8 cellular contexts compared by ENCODE assay signal in the genomic region with DNA sequence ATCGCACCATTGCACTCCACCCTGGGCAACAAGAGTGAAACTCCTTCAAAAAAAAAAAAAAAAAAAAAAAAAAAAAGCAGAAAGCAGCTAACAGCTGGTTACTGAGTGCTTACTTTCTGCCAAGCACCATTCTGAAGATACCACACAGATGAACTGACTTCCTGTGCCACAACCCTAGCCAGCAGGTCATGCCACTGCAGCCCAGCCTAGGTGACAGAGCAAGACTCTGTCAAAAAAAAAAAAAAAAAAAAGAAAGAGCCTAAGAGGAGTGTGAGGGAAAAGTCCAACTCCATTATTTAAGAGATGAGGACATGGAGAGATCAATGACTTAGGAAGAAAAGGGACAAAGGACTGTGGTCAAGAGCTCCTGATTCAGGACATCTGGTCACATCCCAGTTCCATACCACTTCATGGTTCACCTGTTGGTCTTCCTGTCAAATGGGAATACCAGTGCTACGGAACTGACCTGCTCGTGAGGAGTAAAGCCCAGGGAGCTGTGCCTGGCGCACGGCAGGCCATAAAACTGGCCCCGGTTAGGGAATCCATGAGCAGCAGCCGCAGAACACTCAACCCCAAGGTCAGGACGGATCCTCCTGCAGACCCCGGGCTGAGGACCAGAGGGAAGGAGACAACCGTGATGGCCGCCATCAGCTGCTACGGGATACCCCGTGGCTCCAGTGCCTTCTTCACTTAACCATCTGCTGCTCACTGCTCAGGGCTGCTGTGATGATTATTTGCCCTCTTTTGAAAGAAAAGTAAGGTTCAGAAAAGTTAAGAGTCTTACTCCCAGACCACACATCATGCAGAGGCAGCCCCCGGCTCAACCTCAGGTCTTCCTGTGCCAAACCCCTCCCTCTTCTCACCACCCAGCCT. TPM values are rescaled to one million over a fixed set of nuclear protein-coding genes. Genes with fewer than 3 reads are reported as not detected.
DNase-seq lines count a peak whose midpoint lies in the region; ATAC-seq, FAIRE-seq and TF ChIP-seq lines count a peak whose summit lies in the region.

No MANE protein-coding gene starts in this region.

- no peaks in the 10 kb centered on the region for H3K9me3 ChIP-seq in CD4-positive, CD25-positive, alpha-beta regulatory T cell (ENCODE audit: control insufficient read depth in 2 of 2, low read length in 2 of 2)
- H3K9me3 ChIP-seq in gastroesophageal sphincter = no peaks in the 10 kb centered on the region

- 48 to 60% methylated on average over 2 to 4 of the region's 14 CpGs for WGBS in gastroesophageal sphincter (ENCODE audit: low coverage in 1 of 2), 2 donors

- peak overlapping the region; percentile 89 for H3K27ac ChIP-seq in CD4-positive, CD25-positive, alpha-beta regulatory T cell (ENCODE audit: insufficient read depth, low read length, poor library complexity, severe bottlenecking)
- H3K27ac ChIP-seq in gastroesophageal sphincter = peak overlapping the region in 2 of 4 donors; percentile 92

- TF ChIP-seq CTCF in gastroesophageal sphincter (IDR thresholded peaks at IDR 0.05) = no peak

- peak in 2 of 3 donors; percentile 39 to 85 for DNase-seq in CD4-positive, CD25-positive, alpha-beta regulatory T cell
- peak; percentile 18 for DNase-seq in activated CD4-positive, alpha-beta T cell treated with anti-CD3 and anti-CD28 coated beads, Interleukin-2, amount 50 U/mL, for 1 hour
- DNase-seq in urothelium cell line (ENCODE audit: low spot score) (no peak), 8988T (no peak)

- H3K27me3 Mint-ChIP-seq in CD4-positive, CD25-positive, alpha-beta regulatory T cell = peaks cover 15% of the 10 kb centered on the region
- no peaks in the 10 kb centered on the region for H3K27me3 Mint-ChIP-seq in stimulated activated memory B cell treated with anti-CD40 and anti-IgM and Interleukin-4, amounts not matched to agents 10 μg/mL and 1 μg/mL and 100 μg/mL, for 72 hours

- peaks cover 29% of the 10 kb centered on the region for H3K36me3 ChIP-seq in CD4-positive, CD25-positive, alpha-beta regulatory T cell (ENCODE audit: control insufficient read depth, insufficient read depth, low read length)
- peaks cover 0 to 45% of the 10 kb centered on the region in 2 donors for H3K36me3 ChIP-seq in gastroesophageal sphincter

- no peak for TF ChIP-seq EP300 in gastroesophageal sphincter (IDR thresholded peaks at IDR 0.05)

- H3K36me3 Mint-ChIP-seq in CD4-positive, CD25-positive, alpha-beta regulatory T cell = peaks cover 22% of the 10 kb centered on the region
- H3K36me3 Mint-ChIP-seq in stimulated activated memory B cell treated with anti-CD40 and anti-IgM and Interleukin-4, amounts not matched to agents 10 μg/mL and 1 μg/mL and 100 μg/mL, for 72 hours = peaks cover 17% of the 10 kb centered on the region

- H3K4me3 ChIP-seq in CD4-positive, CD25-positive, alpha-beta regulatory T cell (ENCODE audit: low read depth, low read length) = peak overlapping the region; percentile 77
- H3K4me3 ChIP-seq in gastroesophageal sphincter = peak overlapping the region; percentile 79 to 98

- peak overlapping the region; percentile 92 to 98 (median 96) for H3K4me3 Mint-ChIP-seq in CD4-positive, CD25-positive, alpha-beta regulatory T cell
- peak overlapping the region; percentile 93 for H3K4me3 Mint-ChIP-seq in stimulated activated memory B cell treated with anti-CD40 and anti-IgM and Interleukin-4, amounts not matched to agents 10 μg/mL and 1 μg/mL and 100 μg/mL, for 72 hours

- H3K9me3 Mint-ChIP-seq in CD4-positive, CD25-positive, alpha-beta regulatory T cell = no peaks in the 10 kb centered on the region
- no peaks in the 10 kb centered on the region for H3K9me3 Mint-ChIP-seq in stimulated activated memory B cell treated with anti-CD40 and anti-IgM and Interleukin-4, amounts not matched to agents 10 μg/mL and 1 μg/mL and 100 μg/mL, for 72 hours

- H3K27me3 ChIP-seq in CD4-positive, CD25-positive, alpha-beta regulatory T cell (ENCODE audit: control insufficient read depth, insufficient read depth, low read length) = no peaks in the 10 kb centered on the region
- H3K27me3 ChIP-seq in gastroesophageal sphincter = no peaks in the 10 kb centered on the region

- ATAC-seq in CD4-positive, CD25-positive, alpha-beta regulatory T cell (ENCODE audit: low read depth in 2 of 2) = peak; percentile 45 to 54
- ATAC-seq in HG02588 (IDR thresholded peaks at IDR 0.05; ENCODE audit: unreplicated experiment) (peak; percentile 26), gastroesophageal sphincter (no peak), HG03442 (IDR thresholded peaks at IDR 0.05; ENCODE audit: unreplicated experiment) (no peak)
- ATAC-seq in stimulated activated memory B cell treated with anti-CD40 and anti-IgM and Interleukin-4, amounts not matched to agents 10 μg/mL and 1 μg/mL and 100 μg/mL, for 72 hours = no peak

- peaks cover 11 to 48% (median 33%) of the 10 kb centered on the region in 4 donors for H3K4me1 Mint-ChIP-seq in CD4-positive, CD25-positive, alpha-beta regulatory T cell
- H3K4me1 Mint-ChIP-seq in stimulated activated memory B cell treated with anti-CD40 and anti-IgM and Interleukin-4, amounts not matched to agents 10 μg/mL and 1 μg/mL and 100 μg/mL, for 72 hours = peaks cover 45% of the 10 kb centered on the region

- no peak for FAIRE-seq in urothelium cell line (lab: Jason Lieb, UNC)

- peak overlapping the region; percentile 20 to 98 (median 94) for H3K27ac Mint-ChIP-seq in CD4-positive, CD25-positive, alpha-beta regulatory T cell
- H3K27ac Mint-ChIP-seq in stimulated activated memory B cell treated with anti-CD40 and anti-IgM and Interleukin-4, amounts not matched to agents 10 μg/mL and 1 μg/mL and 100 μg/mL, for 72 hours = peak overlapping the region; percentile 99

- TF ChIP-seq POLR2A in gastroesophageal sphincter (IDR thresholded peaks at IDR 0.05) = no peak

- peaks cover 28% of the 10 kb centered on the region for H3K4me1 ChIP-seq in CD4-positive, CD25-positive, alpha-beta regulatory T cell (ENCODE audit: control insufficient read depth, insufficient read depth, low read length, poor library complexity, severe bottlenecking)
- H3K4me1 ChIP-seq in gastroesophageal sphincter = peaks cover 0 to 29% (median 6%) of the 10 kb centered on the region in 3 donors

RNA-seq across cellular contexts. Expression of a gene that starts 0.9 kb away (rescaled TPM):
- 104 TPM for total RNA-seq in CD4-positive, CD25-positive, alpha-beta regulatory T cell
- 10 to 100 TPM; 17.0 to 23.0 (median 17.4) TPM for polyA plus RNA-seq in CD4-positive, CD25-positive, alpha-beta regulatory T cell
- total RNA-seq in gastroesophageal sphincter = 10 to 100 TPM in 3 of 4 donors, 1 to 10 TPM in 1; 9.8 to 33.8 (median 24.4) TPM

Comparison
In these comparisons a context has a peak if more than half of its experiments do, and no peak if none do; other contexts are left out.
1. ATAC-seq: peak in CD4-positive, CD25-positive, alpha-beta regulatory T cell (2 of 2) and HG02588 (single experiment); none in gastroesophageal sphincter (single experiment), stimulated activated memory B cell treated with anti-CD40 and anti-IgM and Interleukin-4, amounts not matched to agents 10 μg/mL and 1 μg/mL and 100 μg/mL, for 72 hours (single experiment) and HG03442 (single experiment).
2. DNase-seq: peak in CD4-positive, CD25-positive, alpha-beta regulatory T cell (2 of 3) and activated CD4-positive, alpha-beta T cell treated with anti-CD3 and anti-CD28 coated beads, Interleukin-2, amount 50 U/mL, for 1 hour (single experiment); none in urothelium cell line (single experiment) and 8988T (single experiment).